Comparison of ENCODE assay signal across 1 cellular context in the genomic region with DNA sequence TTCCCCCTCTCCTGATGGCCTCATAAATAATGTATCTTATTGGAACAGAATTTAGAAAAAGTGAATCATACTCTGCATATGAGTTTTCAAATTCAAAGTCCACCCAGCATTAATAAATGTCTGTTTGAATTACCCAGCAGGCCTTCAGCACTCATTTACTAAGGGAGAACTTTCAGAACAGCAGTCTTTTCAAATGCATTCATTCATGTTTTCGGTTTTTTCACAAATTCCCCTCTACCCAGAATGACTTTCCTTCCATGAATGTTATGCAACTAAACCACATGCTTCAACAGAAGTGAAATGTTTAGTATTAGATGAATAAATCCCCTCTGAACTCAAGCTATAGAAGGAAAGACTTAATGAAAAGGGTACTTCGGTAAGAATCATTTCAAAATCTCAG.
TF ChIP-seq lines count a peak whose summit lies in the region.

No MANE protein-coding gene starts in this region.

TF ChIP-seq in K562, 482 proteins besides CTCF, POLR2A, EP300 and RAD21:
- peak; percentile 28 for TF ChIP-seq CBX2 (IDR thresholded peaks at IDR 0.05; ENCODE audit: insufficient read depth, low read length, poor library complexity, severe bottlenecking)
- TF ChIP-seq EGR1 (conservative IDR thresholded peaks at IDR 0.05), result no peak
